Comparison of ENCODE assay signal across 30 cellular contexts in genomic region chr16:86887416-86887815, GRCh38.
"Had no signal": no experiment of that assay in that cellular context is flagged by ENCODE, and none has a peak within 500 bp of the region (broad histone marks: within the 10 kb centered on the region; RNA-seq: fewer than 3 reads in every experiment).

No MANE protein-coding gene starts in this region.

- H3K9me3 ChIP-seq: colonic mucosa had no signal

- H3K4me1 ChIP-seq: colonic mucosa had no signal

- H3K4me1 Mint-ChIP-seq: activated CD4-positive, alpha-beta T cell treated with anti-CD3 and anti-CD28 coated beads for 36 hours; activated CD4-positive, alpha-beta T cell treated with anti-CD3 and anti-CD28 coated beads, Interleukin-2, amount 10 ng/mL, durations not matched to agents 24 days and 14 days; activated CD8-positive, alpha-beta memory T cell treated with anti-CD3 and anti-CD28 coated beads, Interleukin-2, amount 10 ng/mL, durations not matched to agents 7 days and 5 days; activated naive CD4-positive, alpha-beta T cell treated with anti-CD3 and anti-CD28 coated beads, Interleukin-2, amount 50 U/mL, for 24 hours; activated naive CD8-positive, alpha-beta T cell treated with anti-CD3 and anti-CD28 coated beads for 36 hours; T-helper 17 cell had no signal

- H3K4me3 ChIP-seq: colonic mucosa had no signal

- H3K36me3 Mint-ChIP-seq: activated CD4-positive, alpha-beta memory T cell treated with anti-CD3 and anti-CD28 coated beads for 36 hours; activated CD8-positive, alpha-beta memory T cell treated with anti-CD3 and anti-CD28 coated beads, Interleukin-2, amount 10 ng/mL, durations not matched to agents 7 days and 5 days; activated naive CD4-positive, alpha-beta T cell treated with anti-CD3 and anti-CD28 coated beads, Interleukin-2, amount 50 U/mL, for 24 hours; activated naive CD8-positive, alpha-beta T cell treated with anti-CD3 and anti-CD28 coated beads for 36 hours had no signal

- ATAC-seq: activated CD4-positive, alpha-beta T cell treated with anti-CD3 and anti-CD28 coated beads for 36 hours; activated CD8-positive, alpha-beta memory T cell treated with anti-CD3 and anti-CD28 coated beads, Interleukin-2, amount 10 ng/mL, durations not matched to agents 7 days and 5 days; activated CD8-positive, alpha-beta T cell treated with anti-CD3 and anti-CD28 coated beads, Interleukin-2, amount 10 ng/mL, durations not matched to agents 7 days and 5 days; esophagus mucosa; T-helper 17 cell had no signal

- H3K27ac Mint-ChIP-seq: activated CD4-positive, alpha-beta memory T cell treated with anti-CD3 and anti-CD28 coated beads for 36 hours; activated CD4-positive, alpha-beta T cell treated with anti-CD3 and anti-CD28 coated beads for 36 hours; activated CD4-positive, alpha-beta T cell treated with anti-CD3 and anti-CD28 coated beads, Interleukin-2, amount 10 ng/mL, durations not matched to agents 24 days and 14 days; activated CD8-positive, alpha-beta memory T cell treated with anti-CD3 and anti-CD28 coated beads, Interleukin-2, amount 10 ng/mL, durations not matched to agents 7 days and 5 days; activated CD8-positive, alpha-beta T cell treated with anti-CD3 and anti-CD28 coated beads, Interleukin-2, amount 10 ng/mL, durations not matched to agents 7 days and 5 days; activated naive CD4-positive, alpha-beta T cell treated with anti-CD3 and anti-CD28 coated beads for 36 hours; activated naive CD4-positive, alpha-beta T cell treated with anti-CD3 and anti-CD28 coated beads, Interleukin-2, amount 50 U/mL, for 24 hours; activated naive CD8-positive, alpha-beta T cell treated with anti-CD3 and anti-CD28 coated beads for 36 hours; activated T-helper 1 cell treated with anti-CD3 and anti-CD28 coated beads, Interleukin-12 subunit alpha, Interleukin-12 subunit beta, Interleukin-2, Interleukin-4 antibody, amounts not matched to agents 30 ng/mL and 10 ng/mL and 1 ng/mL, durations not matched to agents 14 hours and 24 hours and 36 hours; activated T-helper 2 cell treated with anti-CD3 and anti-CD28 coated beads, Interferon-gamma antibody, Interleukin-2, Interleukin-4, amounts not matched to agents 10 μg/mL and 5 μg/mL and 100 μg/mL, durations not matched to agents 14 hours and 24 hours and 36 hours; endodermal cell; T-helper 17 cell had no signal

- DNase-seq: activated CD4-positive, alpha-beta memory T cell treated with anti-CD3 and anti-CD28 coated beads for 36 hours; activated CD4-positive, alpha-beta T cell treated with anti-CD3 and anti-CD28 coated beads for 36 hours; activated CD4-positive, alpha-beta T cell treated with anti-CD3 and anti-CD28 coated beads, Interleukin-2, amount 10 ng/mL, durations not matched to agents 24 days and 14 days; activated CD4-positive, CD25-positive, alpha-beta regulatory T cell; activated CD4-positive, CD25-positive, alpha-beta regulatory T cell treated with anti-CD3 and anti-CD28 coated beads, Interleukin-2, amount 50 U/mL, for 72 hours; activated CD8-positive, alpha-beta memory T cell treated with anti-CD3 and anti-CD28 coated beads, Interleukin-2, amount 10 ng/mL, durations not matched to agents 7 days and 5 days; activated CD8-positive, alpha-beta memory T cell treated with anti-CD3 and anti-CD28 coated beads, Interleukin-2, amount 50 U/mL, for 4 hours; activated CD8-positive, alpha-beta T cell treated with anti-CD3 and anti-CD28 coated beads, Interleukin-2, amount 10 ng/mL, durations not matched to agents 7 days and 5 days; activated effector memory CD4-positive, alpha-beta T cell treated with anti-CD3 and anti-CD28 coated beads, Interleukin-2, amount 50 U/mL, for 16 hours; activated naive CD4-positive, alpha-beta T cell treated with anti-CD3 and anti-CD28 coated beads for 36 hours; activated naive CD8-positive, alpha-beta T cell treated with anti-CD3 and anti-CD28 coated beads for 36 hours; activated T-cell treated with anti-CD3 and anti-CD28 coated beads, Interleukin-2, amount 50 U/mL, for 1 hour; activated T-cell treated with anti-CD3 and anti-CD28 coated beads, Interleukin-2, amount 50 U/mL, for 48 hours; amniotic stem cell; anterior cingulate cortex; brain microvascular endothelial cell; caudate nucleus; colonic mucosa; effector memory CD4-positive, alpha-beta T cell; endodermal cell; foreskin fibroblast; T-helper 1 cell; T-helper 17 cell had no signal

- H3K27ac ChIP-seq: brain microvascular endothelial cell, colonic mucosa had no signal

- H3K36me3 ChIP-seq: brain microvascular endothelial cell, colonic mucosa had no signal

- H3K9me3 Mint-ChIP-seq: activated CD4-positive, alpha-beta memory T cell treated with anti-CD3 and anti-CD28 coated beads for 36 hours; activated naive CD4-positive, alpha-beta T cell treated with anti-CD3 and anti-CD28 coated beads for 36 hours; activated naive CD4-positive, alpha-beta T cell treated with anti-CD3 and anti-CD28 coated beads, Interleukin-2, amount 50 U/mL, for 24 hours; activated naive CD8-positive, alpha-beta T cell treated with anti-CD3 and anti-CD28 coated beads for 36 hours; endodermal cell had no signal

- H3K27me3 Mint-ChIP-seq: activated CD8-positive, alpha-beta memory T cell treated with anti-CD3 and anti-CD28 coated beads, Interleukin-2, amount 10 ng/mL, durations not matched to agents 7 days and 5 days had no signal

- H3K4me3 Mint-ChIP-seq: activated CD4-positive, alpha-beta memory T cell treated with anti-CD3 and anti-CD28 coated beads for 36 hours; activated CD4-positive, alpha-beta T cell treated with anti-CD3 and anti-CD28 coated beads for 36 hours; activated CD4-positive, alpha-beta T cell treated with anti-CD3 and anti-CD28 coated beads, Interleukin-2, amount 10 ng/mL, durations not matched to agents 24 days and 14 days; activated CD8-positive, alpha-beta memory T cell treated with anti-CD3 and anti-CD28 coated beads, Interleukin-2, amount 10 ng/mL, durations not matched to agents 7 days and 5 days; activated CD8-positive, alpha-beta T cell treated with anti-CD3 and anti-CD28 coated beads, Interleukin-2, amount 10 ng/mL, durations not matched to agents 7 days and 5 days; activated naive CD4-positive, alpha-beta T cell treated with anti-CD3 and anti-CD28 coated beads for 36 hours; activated naive CD4-positive, alpha-beta T cell treated with anti-CD3 and anti-CD28 coated beads, Interleukin-2, amount 50 U/mL, for 24 hours; activated naive CD8-positive, alpha-beta T cell treated with anti-CD3 and anti-CD28 coated beads for 36 hours; activated T-helper 1 cell treated with anti-CD3 and anti-CD28 coated beads, Interleukin-12 subunit alpha, Interleukin-12 subunit beta, Interleukin-2, Interleukin-4 antibody, amounts not matched to agents 30 ng/mL and 10 ng/mL and 1 ng/mL, durations not matched to agents 14 hours and 24 hours and 36 hours; endodermal cell; T-helper 17 cell had no signal

- FAIRE-seq: astrocyte, bronchial epithelial cell, frontal cortex had no signal

- H3K27me3 ChIP-seq: brain microvascular endothelial cell, colonic mucosa had no signal
